ENCODE assay signal across 8 cellular contexts in genomic region chr9:19379697-19380046, GRCh38. TPM values are rescaled to one million over a fixed set of nuclear protein-coding genes. Genes with fewer than 3 reads are reported as not detected.
DNase-seq lines count a peak whose midpoint lies in the region; TF ChIP-seq lines count a peak whose summit lies in the region.

No MANE protein-coding gene starts in this region.

- H3K27me3 ChIP-seq in ascending aorta (no peaks in the 10 kb centered on the region), iPS-20b (ENCODE audit: insufficient read depth, low read length) (no peaks in the 10 kb centered on the region)

- peak overlapping the region; percentile 100 for H3K9ac ChIP-seq in iPS-20b (ENCODE audit: low read depth, low read length)

- no peak for TF ChIP-seq CTCF in NB4 (IDR thresholded peaks at IDR 0.05; ENCODE audit: low read depth, low read length)
- no peak for TF ChIP-seq CTCF in ascending aorta (IDR thresholded peaks at IDR 0.05)

- peaks cover 0 to 24% of the 10 kb centered on the region in 2 donors for H3K4me1 ChIP-seq in ascending aorta
- peaks cover 8% of the 10 kb centered on the region; the same call in 1 of the 2 replicates for H3K4me1 ChIP-seq in iPS-20b (ENCODE audit: insufficient read depth, low read length)

- H3K9me3 ChIP-seq in ascending aorta (no peaks in the 10 kb centered on the region), iPS-20b (ENCODE audit: insufficient read depth, low read depth, low read length) (no peaks in the 10 kb centered on the region)

- H3K27ac ChIP-seq in ascending aorta (peak overlapping the region; percentile 88 to 91), iPS-20b (ENCODE audit: low read length) (peak overlapping the region; percentile 99)

- TF ChIP-seq POLR2A in NB4 (IDR thresholded peaks at IDR 0.05; ENCODE audit: extremely low read depth, insufficient read length) = no peak

- DNase-seq in DMS53 (lab: John Stamatoyannopoulos, UW) = peak; percentile 60
- DNase-seq in DMS53 treated with DMSO at 0.1 percent for 48 hours (lab: John Stamatoyannopoulos, UW; ENCODE audit: unreplicated experiment) = no peak
- peak; percentile 36 for DNase-seq in HCEC 1CT
- no peak for DNase-seq in NB4 (ENCODE audit: low read depth)
- no peak for DNase-seq in ascending aorta (ENCODE audit: low spot score in 2 of 2)
- DNase-seq in stimulated activated CD8-positive, alpha-beta memory T cell treated with anti-CD3 and anti-CD28 coated beads, Interleukin-7, amount 100 ng/mL, for 1 hour (ENCODE audit: low read depth in 2 of 2) = peak; percentile 17 to 20
- DNase-seq in LoVo (ENCODE audit: low spot score) = no peak

- intact Hi-C loops in ascending aorta (cut with DNase I) = loop anchor here (1.0 to 10.0 kb wide), 6 partner anchors 30 to 332 kb away; partner anchors contain the start of genes ACER2, DENND4C, HAUS6 and RRAGA

- peaks cover 29 to 41% of the 10 kb centered on the region in 2 donors for H3K36me3 ChIP-seq in ascending aorta
- H3K36me3 ChIP-seq in iPS-20b (ENCODE audit: insufficient read depth, low read depth, low read length) = peaks cover 50% of the 10 kb centered on the region

- H3K4me3 ChIP-seq in NB4 (ENCODE audit: low read depth, low read length) = peak overlapping the region; percentile 87
- H3K4me3 ChIP-seq in ascending aorta = peak overlapping the region; percentile 69 to 73
- H3K4me3 ChIP-seq in iPS-20b (ENCODE audit: low read length) = peak overlapping the region; percentile 99

RNA-seq across cellular contexts. Expression of gene RPS6, which starts 0.4 kb away (rescaled TPM):
- total RNA-seq in ascending aorta = 754 TPM

RNA-seq across cellular contexts. Expression of gene ACER2, which starts 29.1 kb away (rescaled TPM):
- 1.4 TPM for total RNA-seq in ascending aorta

Comparison
In these comparisons a context has a peak if more than half of its experiments do, and no peak if none do; other contexts are left out.
1. DNase-seq: peak in DMS53 (single experiment), HCEC 1CT (single experiment) and stimulated activated CD8-positive, alpha-beta memory T cell treated with anti-CD3 and anti-CD28 coated beads, Interleukin-7, amount 100 ng/mL, for 1 hour (2 of 2); none in DMS53 treated with DMSO at 0.1 percent for 48 hours (single experiment), NB4 (single experiment), ascending aorta (0 of 2) and LoVo (single experiment).
2. Peak in every context shown above with its lines, with median percentiles within 50 percentile points of each other: H3K4me3 ChIP-seq.